15 cellular contexts compared by ENCODE assay signal in the genomic region with DNA sequence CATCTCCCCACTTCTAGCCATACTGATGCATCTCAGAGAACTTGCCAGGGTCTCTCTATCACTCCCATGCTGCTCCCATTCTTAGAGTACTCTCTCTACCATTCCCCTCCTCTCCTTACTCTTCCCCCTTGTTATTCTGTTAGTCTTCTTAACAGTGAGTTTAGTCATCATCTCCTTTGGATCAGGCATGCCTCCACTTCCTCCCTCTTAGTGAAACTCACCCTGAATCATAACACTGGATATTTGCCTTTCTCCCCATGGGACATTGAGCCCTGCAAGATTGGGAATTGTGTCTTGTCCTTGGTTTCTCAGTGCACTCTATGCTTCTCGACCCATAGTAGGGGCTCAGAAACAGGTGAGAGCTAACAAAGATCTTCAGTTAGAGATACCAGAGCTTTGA.
DNase-seq lines count a peak whose midpoint lies in the region; ATAC-seq and TF ChIP-seq lines count a peak whose summit lies in the region.
"Had no signal": no experiment of that assay in that cellular context is flagged by ENCODE, and none has a peak within 500 bp of the region (broad histone marks: within the 10 kb centered on the region; RNA-seq: fewer than 3 reads in every experiment).

No MANE protein-coding gene starts in this region.

- H3K4me3 ChIP-seq in GM23248 (no peak overlapping the region; the same call in 1 of the 2 replicates), SK-N-SH (ENCODE audit: low read depth in 2 of 2, low read length in 1 of 2) (no peak overlapping the region), skeletal muscle cell (ENCODE audit: low read depth, low read length) (no peak overlapping the region)
- H3K4me3 ChIP-seq: BLaER1, gastrocnemius medialis had no signal

- H3K9me2 ChIP-seq in GM23248 (ENCODE audit: insufficient read depth) (no peaks in the 10 kb centered on the region), SK-N-SH (no peaks in the 10 kb centered on the region)

- H2AFZ ChIP-seq in GM23248 (no peak overlapping the region), SK-N-SH (ENCODE audit: low read depth) (peak overlapping the region; percentile 12; the same call in 1 of the 2 replicates)

- WGBS in GM23248 (ENCODE audit: low coverage in 1 of 2, low lambda C conversion rate in 2 of 2, missing lambda C conversion rate in 2 of 2), 2 experiments: 0 to 3% methylated on average over 1 of the region's 1 CpG
- WGBS in SK-N-SH (ENCODE audit: low lambda C conversion rate): 38% methylated on average over 1 of the region's 1 CpG

- in situ Hi-C loops in GM23248 (cut with MboI): no loop called here

- H3K4me2 ChIP-seq in GM23248 (ENCODE audit: unreplicated experiment) (peak overlapping the region; percentile 47), SK-N-SH (peak overlapping the region; percentile 37; the same call in 1 of the 2 replicates)
- H3K4me2 ChIP-seq: BLaER1 had no signal

- DNase-seq in GM23248: peak; percentile 90
- no peak for DNase-seq in SK-N-SH
- peak; percentile 39 for DNase-seq in epithelial cell of prostate (ENCODE audit: low read depth, low spot score)
- peak; percentile 48 for DNase-seq in skeletal muscle cell (ENCODE audit: low read depth)
- no peak for DNase-seq in amniotic stem cell (lab: John Stamatoyannopoulos, UW)
- DNase-seq: aorta; gastrocnemius medialis; naive thymus-derived CD8-positive, alpha-beta T cell; NCI-H1694 treated with DMSO at 0.1 percent for 48 hours; NCI-H510A treated with DMSO at 0.1 percent for 48 hours; OCI-M1 had no signal

- peak overlapping the region; percentile 15; the same call in 1 of the 2 replicates for H3K27ac ChIP-seq in GM23248
- H3K27ac ChIP-seq in SK-N-SH (ENCODE audit: low read depth in 2 of 2, low read length in 1 of 2): peak overlapping the region in 1 of 2 experiments; percentile 41; a peak in 2 of 4 replicates
- peak overlapping the region; percentile 31 for H3K27ac ChIP-seq in epithelial cell of prostate
- H3K27ac ChIP-seq: BLaER1, gastrocnemius medialis had no signal

- TF ChIP-seq CTCF in SK-N-SH (IDR thresholded peaks at IDR 0.05): no peak

- no peak overlapping the region for H3K9ac ChIP-seq in GM23248
- H3K9ac ChIP-seq in SK-N-SH: peak overlapping the region; percentile 5; the same call in 1 of the 2 replicates
- H3K9ac ChIP-seq: BLaER1 had no signal

- H3K4me1 ChIP-seq in GM23248 (ENCODE audit: insufficient read depth): peaks cover 49% of the 10 kb centered on the region
- H3K4me1 ChIP-seq in SK-N-SH (ENCODE audit: control insufficient read depth in 1 of 2, insufficient read depth in 2 of 2, low read depth in 1 of 2, low read length in 1 of 2): peaks cover 4 to 24% of the 10 kb centered on the region in 2 experiments; a peak in 3 of 4 replicates

- POLR2A ChIA-PET in SK-N-SH (lab: Yijun Ruan, JAX): no interaction called here

- no peak for TF ChIP-seq EP300 in SK-N-SH (IDR thresholded peaks at IDR 0.05; ENCODE audit: borderline replicate concordance in 1 of 2, low read depth in 1 of 2, low read length in 1 of 2)

- CTCF ChIA-PET in SK-N-SH (lab: Yijun Ruan, JAX): interaction anchor here (0.7 to 2.4 kb wide), 3 partner anchors 9 to 365 kb away, joined by 3 to 7 read pairs (median 3); no protein-coding TSS in a partner anchor

- H4K20me1 ChIP-seq in GM23248 (ENCODE audit: insufficient read depth): no peaks in the 10 kb centered on the region
- H4K20me1 ChIP-seq in SK-N-SH (ENCODE audit: insufficient read depth): no peaks in the 10 kb centered on the region
- H4K20me1 ChIP-seq: BLaER1 had no signal

- H3K27me3 ChIP-seq in GM23248 (replicated peaks; ENCODE audit: insufficient read depth) (no peaks in the 10 kb centered on the region), SK-N-SH (ENCODE audit: insufficient read depth) (no peaks in the 10 kb centered on the region)
- H3K27me3 ChIP-seq: BLaER1, gastrocnemius medialis had no signal

- H3K9me3 ChIP-seq in GM23248 (ENCODE audit: low read depth) (no peaks in the 10 kb centered on the region), SK-N-SH (no peaks in the 10 kb centered on the region)
- H3K9me3 ChIP-seq: BLaER1, gastrocnemius medialis had no signal

- no peaks in the 10 kb centered on the region for H3K79me2 ChIP-seq in GM23248 (ENCODE audit: insufficient read depth)
- no peaks in the 10 kb centered on the region for H3K79me2 ChIP-seq in SK-N-SH (ENCODE audit: insufficient read depth)

- TF ChIP-seq RAD21 in SK-N-SH (IDR thresholded peaks at IDR 0.05; ENCODE audit: low read length): no peak

- H3K36me3 ChIP-seq in GM23248 (ENCODE audit: low read depth) (no peaks in the 10 kb centered on the region), SK-N-SH (replicated peaks in 1 of 2; ENCODE audit: control insufficient read depth in 1 of 2, insufficient read depth in 2 of 2, low read length in 1 of 2) (no peaks in the 10 kb centered on the region)
- H3K36me3 ChIP-seq: BLaER1, gastrocnemius medialis had no signal

- ATAC-seq in GM19397 (IDR thresholded peaks at IDR 0.05; ENCODE audit: unreplicated experiment) (no peak), GM18873 (IDR thresholded peaks at IDR 0.05; ENCODE audit: low FRiP score, unreplicated experiment) (no peak), GM21526 (IDR thresholded peaks at IDR 0.05; ENCODE audit: low FRiP score, unreplicated experiment) (no peak)
- ATAC-seq: gastrocnemius medialis; naive thymus-derived CD8-positive, alpha-beta T cell had no signal

- H3F3A ChIP-seq in GM23248 (ENCODE audit: insufficient read depth) (peaks cover 38% of the 10 kb centered on the region), SK-N-SH (replicated peaks; ENCODE audit: insufficient read depth) (peaks cover 27% of the 10 kb centered on the region)

TF ChIP-seq in SK-N-SH, 30 proteins besides CTCF, POLR2A, EP300 and RAD21:
- TF ChIP-seq YY1 (IDR thresholded peaks at IDR 0.05; ENCODE audit: low read depth) (no peak), TCF12 (IDR thresholded peaks at IDR 0.05) (peak; percentile 26; the same call in 1 of the 2 replicates), CHD2 (IDR thresholded peaks at IDR 0.05; ENCODE audit: low read length, partially characterized antibody) (no peak), NFIC (IDR thresholded peaks at IDR 0.05; ENCODE audit: borderline replicate concordance) (0 out of 2 replicates have a peak, but pooled peaks have one; percentile 5), NRF1 (IDR thresholded peaks at IDR 0.05; ENCODE audit: low read depth, low read length) (no peak), POLR2AphosphoS5 (IDR thresholded peaks at IDR 0.05; ENCODE audit: low read depth, low read length) (no peak), FOSL2 (IDR thresholded peaks at IDR 0.05; ENCODE audit: borderline replicate concordance, low read depth) (peak; percentile 37; the same call in 1 of the 2 replicates)
- TF ChIP-seq, protein P1, sequence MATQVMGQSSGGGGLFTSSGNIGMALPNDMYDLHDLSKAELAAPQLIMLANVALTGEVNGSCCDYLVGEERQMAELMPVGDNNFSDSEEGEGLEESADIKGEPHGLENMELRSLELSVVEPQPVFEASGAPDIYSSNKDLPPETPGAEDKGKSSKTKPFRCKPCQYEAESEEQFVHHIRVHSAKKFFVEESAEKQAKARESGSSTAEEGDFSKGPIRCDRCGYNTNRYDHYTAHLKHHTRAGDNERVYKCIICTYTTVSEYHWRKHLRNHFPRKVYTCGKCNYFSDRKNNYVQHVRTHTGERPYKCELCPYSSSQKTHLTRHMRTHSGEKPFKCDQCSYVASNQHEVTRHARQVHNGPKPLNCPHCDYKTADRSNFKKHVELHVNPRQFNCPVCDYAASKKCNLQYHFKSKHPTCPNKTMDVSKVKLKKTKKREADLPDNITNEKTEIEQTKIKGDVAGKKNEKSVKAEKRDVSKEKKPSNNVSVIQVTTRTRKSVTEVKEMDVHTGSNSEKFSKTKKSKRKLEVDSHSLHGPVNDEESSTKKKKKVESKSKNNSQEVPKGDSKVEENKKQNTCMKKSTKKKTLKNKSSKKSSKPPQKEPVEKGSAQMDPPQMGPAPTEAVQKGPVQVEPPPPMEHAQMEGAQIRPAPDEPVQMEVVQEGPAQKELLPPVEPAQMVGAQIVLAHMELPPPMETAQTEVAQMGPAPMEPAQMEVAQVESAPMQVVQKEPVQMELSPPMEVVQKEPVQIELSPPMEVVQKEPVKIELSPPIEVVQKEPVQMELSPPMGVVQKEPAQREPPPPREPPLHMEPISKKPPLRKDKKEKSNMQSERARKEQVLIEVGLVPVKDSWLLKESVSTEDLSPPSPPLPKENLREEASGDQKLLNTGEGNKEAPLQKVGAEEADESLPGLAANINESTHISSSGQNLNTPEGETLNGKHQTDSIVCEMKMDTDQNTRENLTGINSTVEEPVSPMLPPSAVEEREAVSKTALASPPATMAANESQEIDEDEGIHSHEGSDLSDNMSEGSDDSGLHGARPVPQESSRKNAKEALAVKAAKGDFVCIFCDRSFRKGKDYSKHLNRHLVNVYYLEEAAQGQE (IDR thresholded peaks at IDR 0.05; ENCODE audit: low read depth, low read length): no peak

Comparison
In these comparisons a context has a peak if more than half of its experiments do, and no peak if none do; other contexts are left out.
1. DNase-seq: peak in GM23248 (single experiment), epithelial cell of prostate (single experiment) and skeletal muscle cell (single experiment); none in SK-N-SH (single experiment) and amniotic stem cell (single experiment).